Comparison of ENCODE assay signal across 16 cellular contexts in the genomic region with DNA sequence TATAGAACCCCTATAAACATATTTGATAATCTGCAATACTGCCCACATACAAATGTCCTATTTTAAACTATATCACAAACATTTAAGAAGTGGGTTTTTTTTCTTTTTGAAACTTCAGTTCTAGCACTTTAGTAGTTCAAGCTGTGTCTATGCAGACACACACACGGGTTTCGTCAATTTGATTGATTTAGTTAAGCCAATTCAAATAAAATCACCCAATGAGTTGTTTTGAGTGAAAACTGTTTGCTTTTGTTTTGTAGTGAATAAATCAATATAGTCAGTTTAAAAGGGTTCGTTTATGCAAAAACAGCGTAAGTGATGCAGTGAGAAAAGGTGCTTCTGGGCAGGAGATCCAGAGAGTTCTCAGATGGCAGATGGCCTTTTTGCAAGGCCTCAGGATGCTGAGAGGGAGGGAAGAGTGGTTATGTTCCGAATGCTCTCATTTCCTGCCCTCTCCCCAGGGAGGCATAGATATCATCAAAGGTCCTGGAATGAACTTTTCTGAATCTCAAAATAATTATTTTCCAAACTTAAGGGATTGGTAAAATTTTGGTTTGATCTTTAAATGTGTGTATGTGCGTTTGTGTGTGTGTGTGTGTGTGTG.
DNase-seq lines count a peak whose midpoint lies in the region; ATAC-seq and TF ChIP-seq lines count a peak whose summit lies in the region.
"Had no signal": no experiment of that assay in that cellular context is flagged by ENCODE, and none has a peak within 500 bp of the region (broad histone marks: within the 10 kb centered on the region; RNA-seq: fewer than 3 reads in every experiment).

No MANE protein-coding gene starts in this region.

- H3F3A ChIP-seq in neural progenitor cell (ENCODE audit: low read depth), result no peaks in the 10 kb centered on the region

- no peak overlapping the region for H2AFZ ChIP-seq in neural progenitor cell (replicated peaks)

- H3K9ac ChIP-seq in neural progenitor cell, result no peak overlapping the region

- peak; percentile 53 for DNase-seq in DMS153 (lab: John Stamatoyannopoulos, UW)
- DNase-seq in NCI-H1092 (lab: John Stamatoyannopoulos, UW), result peak; percentile 26
- peak; percentile 56 for DNase-seq in brain microvascular endothelial cell
- no peak for DNase-seq in neural progenitor cell (ENCODE audit: low spot score)
- DNase-seq in upper lobe of right lung, result no peak
- DNase-seq in NAMALWA (ENCODE audit: low spot score), result no peak
- DNase-seq: activated CD8-positive, alpha-beta T cell treated with anti-CD3 and anti-CD28 coated beads for 36 hours; activated effector memory CD4-positive, alpha-beta T cell treated with Interleukin-2 at 50 U/mL for 16 hours; Calu3; effector CD8-positive, alpha-beta T cell; foreskin keratinocyte; NCI-H1048; SIG-M5; spleen; stimulated activated naive CD8-positive, alpha-beta T cell treated with anti-CD3 and anti-CD28 coated beads, Interleukin-15, amount 100 ng/mL, for 72 hours had no signal

- in situ Hi-C loops in brain microvascular endothelial cell (cut with HindIII; ENCODE audit: low pct_ligation_motif_present, low sequenced_read_pairs), result no loop called here

- no peaks in the 10 kb centered on the region for H4K20me1 ChIP-seq in neural progenitor cell (ENCODE audit: low read depth)

- H3K36me3 Mint-ChIP-seq in neural progenitor cell, result no peaks in the 10 kb centered on the region

- H3K4me3 ChIP-seq in brain microvascular endothelial cell (ENCODE audit: low read depth, low read length) (no peak overlapping the region), neural progenitor cell (no peak overlapping the region), upper lobe of right lung (no peak overlapping the region)
- H3K4me3 ChIP-seq: spleen had no signal

- H3K9me3 ChIP-seq in neural progenitor cell (ENCODE audit: low read depth), result no peaks in the 10 kb centered on the region
- no peaks in the 10 kb centered on the region for H3K9me3 ChIP-seq in upper lobe of right lung
- H3K9me3 ChIP-seq: spleen had no signal

- H3K27me3 ChIP-seq in brain microvascular endothelial cell (replicated peaks) (no peaks in the 10 kb centered on the region), neural progenitor cell (no peaks in the 10 kb centered on the region), upper lobe of right lung (no peaks in the 10 kb centered on the region)
- H3K27me3 ChIP-seq: foreskin keratinocyte, spleen had no signal

- peaks cover 12% of the 10 kb centered on the region for H3K4me1 Mint-ChIP-seq in neural progenitor cell
- H3K4me1 Mint-ChIP-seq: stimulated activated naive CD8-positive, alpha-beta T cell treated with anti-CD3 and anti-CD28 coated beads, Interleukin-15, amount 100 ng/mL, for 72 hours had no signal

- H3K4me3 Mint-ChIP-seq in neural progenitor cell, result no peak overlapping the region
- H3K4me3 Mint-ChIP-seq: activated CD8-positive, alpha-beta T cell treated with anti-CD3 and anti-CD28 coated beads for 36 hours; stimulated activated naive CD8-positive, alpha-beta T cell treated with anti-CD3 and anti-CD28 coated beads, Interleukin-15, amount 100 ng/mL, for 72 hours had no signal

- no peak overlapping the region for H3K4me2 ChIP-seq in neural progenitor cell

- ATAC-seq in upper lobe of right lung (no peak), GM21737 (IDR thresholded peaks at IDR 0.05; ENCODE audit: unreplicated experiment) (no peak)
- ATAC-seq: activated CD8-positive, alpha-beta T cell treated with anti-CD3 and anti-CD28 coated beads for 36 hours; foreskin keratinocyte; stimulated activated naive CD8-positive, alpha-beta T cell treated with anti-CD3 and anti-CD28 coated beads, Interleukin-15, amount 100 ng/mL, for 72 hours had no signal

- peak overlapping the region; percentile 50 for H3K27ac Mint-ChIP-seq in neural progenitor cell
- H3K27ac Mint-ChIP-seq: activated CD8-positive, alpha-beta T cell treated with anti-CD3 and anti-CD28 coated beads for 36 hours; stimulated activated naive CD8-positive, alpha-beta T cell treated with anti-CD3 and anti-CD28 coated beads, Interleukin-15, amount 100 ng/mL, for 72 hours had no signal

- H3K36me3 ChIP-seq in brain microvascular endothelial cell (replicated peaks) (no peaks in the 10 kb centered on the region), neural progenitor cell (no peaks in the 10 kb centered on the region), upper lobe of right lung (no peaks in the 10 kb centered on the region)
- H3K36me3 ChIP-seq: spleen had no signal

- H3K9me3 Mint-ChIP-seq in neural progenitor cell, result no peaks in the 10 kb centered on the region
- H3K9me3 Mint-ChIP-seq: activated CD8-positive, alpha-beta T cell treated with anti-CD3 and anti-CD28 coated beads for 36 hours; stimulated activated naive CD8-positive, alpha-beta T cell treated with anti-CD3 and anti-CD28 coated beads, Interleukin-15, amount 100 ng/mL, for 72 hours had no signal

- intact Hi-C loops in upper lobe of right lung (cut with DNase I), result no loop called here

- H3K27ac ChIP-seq in brain microvascular endothelial cell (no peak overlapping the region), neural progenitor cell (no peak overlapping the region), upper lobe of right lung (no peak overlapping the region)
- H3K27ac ChIP-seq: foreskin keratinocyte, spleen had no signal

- H3K4me1 ChIP-seq in neural progenitor cell, result no peaks in the 10 kb centered on the region
- no peaks in the 10 kb centered on the region for H3K4me1 ChIP-seq in upper lobe of right lung
- H3K4me1 ChIP-seq: spleen had no signal

- TF ChIP-seq CTCF in brain microvascular endothelial cell (IDR thresholded peaks at IDR 0.05; ENCODE audit: low read depth, low read length, missing control alignments) (no peak), neural progenitor cell (IDR thresholded peaks at IDR 0.05) (no peak), upper lobe of right lung (IDR thresholded peaks at IDR 0.05) (no peak)

- H3K27me3 Mint-ChIP-seq in neural progenitor cell (ENCODE audit: insufficient read depth, low read depth), result no peaks in the 10 kb centered on the region
- H3K27me3 Mint-ChIP-seq: activated CD8-positive, alpha-beta T cell treated with anti-CD3 and anti-CD28 coated beads for 36 hours; stimulated activated naive CD8-positive, alpha-beta T cell treated with anti-CD3 and anti-CD28 coated beads, Interleukin-15, amount 100 ng/mL, for 72 hours had no signal

- no peaks in the 10 kb centered on the region for H3K79me2 ChIP-seq in neural progenitor cell (ENCODE audit: low read depth)

Comparison
In these comparisons a context has a peak if more than half of its experiments do, and no peak if none do; other contexts are left out.
1. DNase-seq: peak in DMS153 (single experiment), NCI-H1092 (single experiment) and brain microvascular endothelial cell (single experiment); none in neural progenitor cell (single experiment), upper lobe of right lung (single experiment) and NAMALWA (single experiment).